33 cellular contexts compared by ENCODE assay signal in the genomic region with DNA sequence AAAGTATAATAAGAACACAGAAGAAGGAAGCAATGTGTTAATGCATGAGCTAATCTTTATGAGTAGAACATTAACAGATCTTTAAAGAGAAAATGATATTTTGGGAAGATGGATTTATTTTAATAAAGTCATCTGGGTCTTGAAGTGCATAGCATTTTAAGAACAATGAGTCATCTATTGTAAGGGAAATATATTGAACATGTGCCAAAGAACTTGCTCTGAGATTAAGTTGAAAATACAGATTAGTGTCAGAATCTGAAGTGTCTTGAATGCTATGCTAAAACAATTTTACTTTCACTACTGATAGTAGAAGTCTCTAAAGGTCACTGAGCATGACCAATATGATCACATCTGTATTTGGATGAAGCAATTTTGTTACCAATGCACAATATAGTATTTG.
"Had no signal": no experiment of that assay in that cellular context is flagged by ENCODE, and none has a peak within 500 bp of the region (broad histone marks: within the 10 kb centered on the region; RNA-seq: fewer than 3 reads in every experiment).

No MANE protein-coding gene starts in this region.

- ATAC-seq: activated CD4-positive, CD25-positive, alpha-beta regulatory T cell treated with anti-CD3 and anti-CD28 coated beads, Interleukin-2, amount 50 U/mL, for 24 hours; activated CD8-positive, alpha-beta memory T cell treated with anti-CD3 and anti-CD28 coated beads, Interleukin-2, amount 10 ng/mL, durations not matched to agents 7 days and 5 days; activated CD8-positive, alpha-beta T cell treated with anti-CD3 and anti-CD28 coated beads, Interleukin-2, amount 10 ng/mL, durations not matched to agents 7 days and 5 days; T-helper 17 cell had no signal

- DNase-seq: activated B cell treated with CpG ODN at 0.5 μM for 24 hours; activated CD4-positive, alpha-beta memory T cell treated with anti-CD3 and anti-CD28 coated beads for 36 hours; activated CD4-positive, alpha-beta T cell treated with anti-CD3 and anti-CD28 coated beads for 48 hours; activated CD4-positive, alpha-beta T cell treated with anti-CD3 and anti-CD28 coated beads, Interleukin-2, amount 50 U/mL, for 1 hour; activated CD8-positive, alpha-beta memory T cell treated with anti-CD3 and anti-CD28 coated beads, Interleukin-2, amount 10 ng/mL, durations not matched to agents 7 days and 5 days; activated CD8-positive, alpha-beta memory T cell treated with anti-CD3 and anti-CD28 coated beads, Interleukin-2, amount 50 U/mL, for 4 hours; activated CD8-positive, alpha-beta T cell treated with anti-CD3 and anti-CD28 coated beads, Interleukin-2, amount 10 ng/mL, durations not matched to agents 7 days and 5 days; activated effector memory CD4-positive, alpha-beta T cell treated with anti-CD3 and anti-CD28 coated beads, Interleukin-2, amount 50 U/mL, for 16 hours; activated naive CD4-positive, alpha-beta T cell treated with anti-CD3 and anti-CD28 coated beads, Interleukin-2, amount 50 U/mL, for 16 hours; activated T-cell treated with anti-CD3 and anti-CD28 coated beads, Interleukin-2, amount 50 U/mL, for 1 hour; activated T-cell treated with anti-CD3 and anti-CD28 coated beads, Interleukin-2, amount 50 U/mL, for 48 hours; amniotic stem cell; anterior cingulate cortex; brain microvascular endothelial cell; central memory CD4-positive, alpha-beta T cell; cerebellar nuclear complex; colonic mucosa; effector memory CD4-positive, alpha-beta T cell; endodermal cell; esophagus squamous epithelium; foreskin fibroblast; head of caudate nucleus; T-helper 1 cell; T-helper 17 cell; T1000; WERI-Rb-1 had no signal

- H3K36me3 Mint-ChIP-seq: activated CD4-positive, alpha-beta memory T cell treated with anti-CD3 and anti-CD28 coated beads for 36 hours; activated CD8-positive, alpha-beta memory T cell treated with anti-CD3 and anti-CD28 coated beads, Interleukin-2, amount 10 ng/mL, durations not matched to agents 7 days and 5 days; activated naive CD8-positive, alpha-beta T cell had no signal

- H3K4me3 ChIP-seq: colonic mucosa, esophagus squamous epithelium had no signal

- H3K27me3 Mint-ChIP-seq: activated B cell treated with CpG ODN at 0.5 μM for 24 hours; activated CD4-positive, alpha-beta memory T cell treated with anti-CD3 and anti-CD28 coated beads for 36 hours; activated CD8-positive, alpha-beta memory T cell treated with anti-CD3 and anti-CD28 coated beads, Interleukin-2, amount 10 ng/mL, durations not matched to agents 7 days and 5 days; activated naive CD8-positive, alpha-beta T cell; T-helper 17 cell had no signal

- H3K27ac Mint-ChIP-seq: activated B cell treated with CpG ODN at 0.5 μM for 24 hours; activated CD4-positive, alpha-beta memory T cell treated with anti-CD3 and anti-CD28 coated beads for 36 hours; activated CD8-positive, alpha-beta memory T cell treated with anti-CD3 and anti-CD28 coated beads, Interleukin-2, amount 10 ng/mL, durations not matched to agents 7 days and 5 days; activated CD8-positive, alpha-beta T cell treated with anti-CD3 and anti-CD28 coated beads, Interleukin-2, amount 10 ng/mL, durations not matched to agents 7 days and 5 days; activated naive CD8-positive, alpha-beta T cell; activated T-helper 1 cell treated with anti-CD3 and anti-CD28 coated beads, Interleukin-12 subunit alpha, Interleukin-12 subunit beta, Interleukin-2, Interleukin-4 antibody, amounts not matched to agents 30 ng/mL and 10 ng/mL and 1 ng/mL, durations not matched to agents 14 hours and 24 hours and 36 hours; activated T-helper 2 cell treated with anti-CD3 and anti-CD28 coated beads, Interferon-gamma antibody, Interleukin-2, Interleukin-4, amounts not matched to agents 10 μg/mL and 5 μg/mL and 100 μg/mL, durations not matched to agents 14 hours and 24 hours and 36 hours; endodermal cell; T-helper 17 cell; T-helper 2 cell treated with Interferon-gamma antibody and Interleukin-4, amounts not matched to agents 5 μg/mL and 100 μg/mL, for 36 hours had no signal

- H3K36me3 ChIP-seq: brain microvascular endothelial cell, colonic mucosa, esophagus squamous epithelium, WERI-Rb-1 had no signal

- H3K27me3 ChIP-seq: brain microvascular endothelial cell, colonic mucosa, esophagus squamous epithelium had no signal

- H3K4me1 Mint-ChIP-seq: activated B cell treated with CpG ODN at 0.5 μM for 24 hours; activated CD8-positive, alpha-beta memory T cell treated with anti-CD3 and anti-CD28 coated beads, Interleukin-2, amount 10 ng/mL, durations not matched to agents 7 days and 5 days; T-helper 17 cell had no signal

- H3K4me1 ChIP-seq: colonic mucosa, esophagus squamous epithelium had no signal

- FAIRE-seq: astrocyte, frontal cortex had no signal

- H3K4me3 Mint-ChIP-seq: activated B cell treated with CpG ODN at 0.5 μM for 24 hours; activated CD4-positive, alpha-beta memory T cell treated with anti-CD3 and anti-CD28 coated beads for 36 hours; activated CD8-positive, alpha-beta memory T cell treated with anti-CD3 and anti-CD28 coated beads, Interleukin-2, amount 10 ng/mL, durations not matched to agents 7 days and 5 days; activated CD8-positive, alpha-beta T cell treated with anti-CD3 and anti-CD28 coated beads, Interleukin-2, amount 10 ng/mL, durations not matched to agents 7 days and 5 days; activated naive CD8-positive, alpha-beta T cell; activated T-helper 1 cell treated with anti-CD3 and anti-CD28 coated beads, Interleukin-12 subunit alpha, Interleukin-12 subunit beta, Interleukin-2, Interleukin-4 antibody, amounts not matched to agents 30 ng/mL and 10 ng/mL and 1 ng/mL, durations not matched to agents 14 hours and 24 hours and 36 hours; endodermal cell; T-helper 17 cell; T-helper 2 cell treated with Interferon-gamma antibody and Interleukin-4, amounts not matched to agents 5 μg/mL and 100 μg/mL, for 36 hours had no signal

- H3K9me3 ChIP-seq: colonic mucosa, esophagus squamous epithelium had no signal
